In genomic region chr1:2414297-2414958, GRCh38 we compare ENCODE assay signal across 1 cellular context.
TF ChIP-seq lines count a peak whose summit lies in the region.

No MANE protein-coding gene starts in this region.

TF ChIP-seq in IMR-90, 13 proteins besides CTCF, POLR2A, EP300 and RAD21:
- TF ChIP-seq, protein P1, sequence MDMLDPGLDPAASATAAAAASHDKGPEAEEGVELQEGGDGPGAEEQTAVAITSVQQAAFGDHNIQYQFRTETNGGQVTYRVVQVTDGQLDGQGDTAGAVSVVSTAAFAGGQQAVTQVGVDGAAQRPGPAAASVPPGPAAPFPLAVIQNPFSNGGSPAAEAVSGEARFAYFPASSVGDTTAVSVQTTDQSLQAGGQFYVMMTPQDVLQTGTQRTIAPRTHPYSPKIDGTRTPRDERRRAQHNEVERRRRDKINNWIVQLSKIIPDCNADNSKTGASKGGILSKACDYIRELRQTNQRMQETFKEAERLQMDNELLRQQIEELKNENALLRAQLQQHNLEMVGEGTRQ (IDR thresholded peaks at IDR 0.05; ENCODE audit: low read depth, low read length), result no peak
- TF ChIP-seq SMC3 (IDR thresholded peaks at IDR 0.05; ENCODE audit: low read depth, low read length) (peak; percentile 86), MXI1 (IDR thresholded peaks at IDR 0.05; ENCODE audit: borderline replicate concordance, low read depth, low read length) (no peak), NFE2L2 (IDR thresholded peaks at IDR 0.05; ENCODE audit: low read depth, low read length) (no peak), CEBPB (IDR thresholded peaks at IDR 0.05; ENCODE audit: low read depth, low read length) (no peak), CHD1 (IDR thresholded peaks at IDR 0.05; ENCODE audit: low read depth, low read length) (no peak), BHLHE40 (IDR thresholded peaks at IDR 0.05; ENCODE audit: low read depth, low read length) (no peak), MAZ (IDR thresholded peaks at IDR 0.05; ENCODE audit: borderline replicate concordance, low read depth, low read length) (peak; percentile 30; the same call in 1 of the 2 replicates), MAFK (IDR thresholded peaks at IDR 0.05; ENCODE audit: low read depth, low read length) (no peak), FOS (IDR thresholded peaks at IDR 0.05; ENCODE audit: low read depth, low read length) (no peak)
- TF ChIP-seq, protein P2, sequence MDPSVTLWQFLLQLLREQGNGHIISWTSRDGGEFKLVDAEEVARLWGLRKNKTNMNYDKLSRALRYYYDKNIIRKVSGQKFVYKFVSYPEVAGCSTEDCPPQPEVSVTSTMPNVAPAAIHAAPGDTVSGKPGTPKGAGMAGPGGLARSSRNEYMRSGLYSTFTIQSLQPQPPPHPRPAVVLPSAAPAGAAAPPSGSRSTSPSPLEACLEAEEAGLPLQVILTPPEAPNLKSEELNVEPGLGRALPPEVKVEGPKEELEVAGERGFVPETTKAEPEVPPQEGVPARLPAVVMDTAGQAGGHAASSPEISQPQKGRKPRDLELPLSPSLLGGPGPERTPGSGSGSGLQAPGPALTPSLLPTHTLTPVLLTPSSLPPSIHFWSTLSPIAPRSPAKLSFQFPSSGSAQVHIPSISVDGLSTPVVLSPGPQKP (IDR thresholded peaks at IDR 0.05; ENCODE audit: borderline replicate concordance, low read depth, low read length), result no peak
